ENCODE assay signal across 16 cellular contexts in genomic region chr2:98875081-98875728, GRCh38.
A peak's percentile ranks its signal among the peaks of the same experiment; 100 is the strongest.
DNase-seq lines count a peak whose midpoint lies in the region; ATAC-seq and TF ChIP-seq lines count a peak whose summit lies in the region.
"Had no signal": no experiment of that assay in that cellular context is flagged by ENCODE, and none has a peak within 500 bp of the region (broad histone marks: within the 10 kb centered on the region; RNA-seq: fewer than 3 reads in every experiment).

No MANE protein-coding gene starts in this region.

- H3K9me3 Mint-ChIP-seq in activated CD4-positive, alpha-beta T cell treated with anti-CD3 and anti-CD28 coated beads for 36 hours (ENCODE audit: low read depth) = no peaks in the 10 kb centered on the region
- H3K9me3 Mint-ChIP-seq in effector memory CD8-positive, alpha-beta T cell = no peaks in the 10 kb centered on the region
- H3K9me3 Mint-ChIP-seq in stimulated activated naive CD8-positive, alpha-beta T cell treated with anti-CD3 and anti-CD28 coated beads, Interleukin-15, Interleukin-2, amounts not matched to agents 100 ng/mL and 50 ng/mL, for 24 hours = no peaks in the 10 kb centered on the region
- H3K9me3 Mint-ChIP-seq in activated CD4-positive, alpha-beta memory T cell treated with anti-CD3 and anti-CD28 coated beads, Interleukin-2, amount 10 ng/mL, durations not matched to agents 7 days and 5 days = no peaks in the 10 kb centered on the region
- no peaks in the 10 kb centered on the region for H3K9me3 Mint-ChIP-seq in GM23338
- H3K9me3 Mint-ChIP-seq: activated naive CD4-positive, alpha-beta T cell treated with anti-CD3 and anti-CD28 coated beads, Interleukin-2, amount 50 U/mL, for 72 hours; T-helper 1 cell treated with Interleukin-12 subunit alpha and Interleukin-12 subunit beta and Interleukin-4 antibody, amounts not matched to agents 30 μg/mL and 1 μg/mL, for 36 hours had no signal

- ATAC-seq in activated CD4-positive, alpha-beta T cell treated with anti-CD3 and anti-CD28 coated beads for 36 hours = peak; percentile 30
- ATAC-seq in HG03280 (IDR thresholded peaks at IDR 0.05; ENCODE audit: unreplicated experiment) = peak; percentile 50
- peak; percentile 88 for ATAC-seq in effector memory CD8-positive, alpha-beta T cell (replicated peaks)
- ATAC-seq in GM23338 = no peak

- CTCF ChIA-PET in activated CD4-positive, alpha-beta T cell treated with anti-CD3 and anti-CD28 coated beads for 36 hours (lab: Charles Lee) = interaction anchor here (0.6 kb wide), 1 partner anchor 314 kb away, joined by 3 read pairs; no protein-coding TSS in a partner anchor
- CTCF ChIA-PET in activated CD4-positive, alpha-beta memory T cell treated with anti-CD3 and anti-CD28 coated beads, Interleukin-2, amount 10 ng/mL, durations not matched to agents 7 days and 5 days (lab: Charles Lee) = no interaction called here

- no peak overlapping the region for H3K27ac Mint-ChIP-seq in activated CD4-positive, alpha-beta T cell treated with anti-CD3 and anti-CD28 coated beads for 36 hours
- peak overlapping the region; percentile 36 to 71 for H3K27ac Mint-ChIP-seq in effector memory CD8-positive, alpha-beta T cell
- H3K27ac Mint-ChIP-seq in stimulated activated naive CD8-positive, alpha-beta T cell treated with anti-CD3 and anti-CD28 coated beads, Interleukin-15, Interleukin-2, amounts not matched to agents 100 ng/mL and 50 ng/mL, for 24 hours = peak overlapping the region; percentile 13
- no peak overlapping the region for H3K27ac Mint-ChIP-seq in activated CD4-positive, alpha-beta memory T cell treated with anti-CD3 and anti-CD28 coated beads, Interleukin-2, amount 10 ng/mL, durations not matched to agents 7 days and 5 days
- H3K27ac Mint-ChIP-seq in GM23338 = no peak overlapping the region
- H3K27ac Mint-ChIP-seq: activated naive CD4-positive, alpha-beta T cell treated with anti-CD3 and anti-CD28 coated beads, Interleukin-2, amount 50 U/mL, for 72 hours; T-helper 1 cell treated with Interleukin-12 subunit alpha and Interleukin-12 subunit beta and Interleukin-4 antibody, amounts not matched to agents 30 μg/mL and 1 μg/mL, for 36 hours had no signal

- no peaks in the 10 kb centered on the region for H3K36me3 ChIP-seq in GM23338 (ENCODE audit: insufficient read depth)
- H3K36me3 ChIP-seq: sigmoid colon, thyroid gland had no signal

- H3K27me3 ChIP-seq in GM23338 (ENCODE audit: insufficient read depth) = no peaks in the 10 kb centered on the region
- H3K27me3 ChIP-seq: sigmoid colon, thyroid gland had no signal

- H3K4me3 Mint-ChIP-seq in activated CD4-positive, alpha-beta T cell treated with anti-CD3 and anti-CD28 coated beads for 36 hours = no peak overlapping the region
- peak overlapping the region in 1 of 2 donors; percentile 26 for H3K4me3 Mint-ChIP-seq in effector memory CD8-positive, alpha-beta T cell
- no peak overlapping the region for H3K4me3 Mint-ChIP-seq in stimulated activated naive CD8-positive, alpha-beta T cell treated with anti-CD3 and anti-CD28 coated beads, Interleukin-15, Interleukin-2, amounts not matched to agents 100 ng/mL and 50 ng/mL, for 24 hours
- H3K4me3 Mint-ChIP-seq in activated CD4-positive, alpha-beta memory T cell treated with anti-CD3 and anti-CD28 coated beads, Interleukin-2, amount 10 ng/mL, durations not matched to agents 7 days and 5 days = no peak overlapping the region
- H3K4me3 Mint-ChIP-seq in GM23338 = no peak overlapping the region
- H3K4me3 Mint-ChIP-seq: T-helper 1 cell treated with Interleukin-12 subunit alpha and Interleukin-12 subunit beta and Interleukin-4 antibody, amounts not matched to agents 30 μg/mL and 1 μg/mL, for 36 hours had no signal

- no peak overlapping the region for H3K27ac ChIP-seq in GM23338 (ENCODE audit: low read depth)
- H3K27ac ChIP-seq: sigmoid colon, thyroid gland had no signal

- no peaks in the 10 kb centered on the region for H4K20me1 ChIP-seq in GM23338 (replicated peaks; ENCODE audit: insufficient read depth)

- H3K27me3 Mint-ChIP-seq in activated CD4-positive, alpha-beta T cell treated with anti-CD3 and anti-CD28 coated beads for 36 hours = no peaks in the 10 kb centered on the region
- H3K27me3 Mint-ChIP-seq in effector memory CD8-positive, alpha-beta T cell = peaks cover 0 to 43% of the 10 kb centered on the region in 2 donors
- no peaks in the 10 kb centered on the region for H3K27me3 Mint-ChIP-seq in stimulated activated naive CD8-positive, alpha-beta T cell treated with anti-CD3 and anti-CD28 coated beads, Interleukin-15, Interleukin-2, amounts not matched to agents 100 ng/mL and 50 ng/mL, for 24 hours
- H3K27me3 Mint-ChIP-seq in activated CD4-positive, alpha-beta memory T cell treated with anti-CD3 and anti-CD28 coated beads, Interleukin-2, amount 10 ng/mL, durations not matched to agents 7 days and 5 days = peaks cover 10% of the 10 kb centered on the region
- H3K27me3 Mint-ChIP-seq in GM23338 (ENCODE audit: insufficient read depth, low read depth, poor library complexity) = peaks cover 1% of the 10 kb centered on the region

- no peaks in the 10 kb centered on the region for H3K79me2 ChIP-seq in GM23338 (replicated peaks; ENCODE audit: insufficient read depth)

- POLR2A ChIA-PET in activated CD4-positive, alpha-beta T cell treated with anti-CD3 and anti-CD28 coated beads for 36 hours (lab: Charles Lee) = no interaction called here
- POLR2A ChIA-PET in activated CD4-positive, alpha-beta memory T cell treated with anti-CD3 and anti-CD28 coated beads, Interleukin-2, amount 10 ng/mL, durations not matched to agents 7 days and 5 days (lab: Charles Lee) = no interaction called here

- H3K9me2 ChIP-seq in GM23338 (ENCODE audit: insufficient read depth) = no peaks in the 10 kb centered on the region

- no peak for DNase-seq in activated CD4-positive, alpha-beta T cell treated with anti-CD3 and anti-CD28 coated beads for 36 hours
- DNase-seq in activated CD4-positive, alpha-beta T cell treated with anti-CD3 and anti-CD28 coated beads, Interleukin-2, amount 50 U/mL, for 48 hours = no peak
- DNase-seq in effector memory CD8-positive, alpha-beta T cell = peak in 2 of 3 experiments; percentile 12 to 31
- DNase-seq in activated CD4-positive, alpha-beta memory T cell treated with anti-CD3 and anti-CD28 coated beads, Interleukin-2, amount 10 ng/mL, durations not matched to agents 7 days and 5 days = no peak
- no peak for DNase-seq in GM23338 (ENCODE audit: low spot score)
- no peak for DNase-seq in NCI-H446 (lab: John Stamatoyannopoulos, UW)
- DNase-seq: activated CD4-positive, CD25-positive, alpha-beta regulatory T cell; islet precursor cell; NCI-H2081 treated with DMSO at 0.1 percent for 48 hours; sigmoid colon; stimulated activated CD4-positive, alpha-beta T cell treated with anti-CD3 and anti-CD28 coated beads, Interleukin-2, amount 100 ng/mL, for 48 hours; thyroid gland had no signal

- H3K4me1 Mint-ChIP-seq in activated CD4-positive, alpha-beta T cell treated with anti-CD3 and anti-CD28 coated beads for 36 hours = no peaks in the 10 kb centered on the region
- H3K4me1 Mint-ChIP-seq in effector memory CD8-positive, alpha-beta T cell (ENCODE audit: low read depth in 2 of 2) = peaks cover 8 to 10% of the 10 kb centered on the region in 2 donors
- no peaks in the 10 kb centered on the region for H3K4me1 Mint-ChIP-seq in stimulated activated naive CD8-positive, alpha-beta T cell treated with anti-CD3 and anti-CD28 coated beads, Interleukin-15, Interleukin-2, amounts not matched to agents 100 ng/mL and 50 ng/mL, for 24 hours (ENCODE audit: low read depth)
- no peaks in the 10 kb centered on the region for H3K4me1 Mint-ChIP-seq in activated CD4-positive, alpha-beta memory T cell treated with anti-CD3 and anti-CD28 coated beads, Interleukin-2, amount 10 ng/mL, durations not matched to agents 7 days and 5 days
- no peaks in the 10 kb centered on the region for H3K4me1 Mint-ChIP-seq in GM23338

- no peak overlapping the region for H3K4me2 ChIP-seq in GM23338

- H3F3A ChIP-seq in GM23338 (replicated peaks; ENCODE audit: low read depth) = no peaks in the 10 kb centered on the region

- intact Hi-C loops in activated CD4-positive, alpha-beta T cell treated with anti-CD3 and anti-CD28 coated beads for 36 hours (cut with DNase I, micrococcal nuclease) = no loop called here

- H3K36me3 Mint-ChIP-seq in activated CD4-positive, alpha-beta T cell treated with anti-CD3 and anti-CD28 coated beads for 36 hours (ENCODE audit: low read depth) = no peaks in the 10 kb centered on the region
- H3K36me3 Mint-ChIP-seq in effector memory CD8-positive, alpha-beta T cell (ENCODE audit: insufficient read depth) = peaks cover 3% of the 10 kb centered on the region
- H3K36me3 Mint-ChIP-seq in stimulated activated naive CD8-positive, alpha-beta T cell treated with anti-CD3 and anti-CD28 coated beads, Interleukin-15, Interleukin-2, amounts not matched to agents 100 ng/mL and 50 ng/mL, for 24 hours (ENCODE audit: low read depth) = no peaks in the 10 kb centered on the region
- no peaks in the 10 kb centered on the region for H3K36me3 Mint-ChIP-seq in activated CD4-positive, alpha-beta memory T cell treated with anti-CD3 and anti-CD28 coated beads, Interleukin-2, amount 10 ng/mL, durations not matched to agents 7 days and 5 days (ENCODE audit: low read depth)
- no peaks in the 10 kb centered on the region for H3K36me3 Mint-ChIP-seq in GM23338 (ENCODE audit: low read depth)
- H3K36me3 Mint-ChIP-seq: activated naive CD4-positive, alpha-beta T cell treated with anti-CD3 and anti-CD28 coated beads, Interleukin-2, amount 50 U/mL, for 72 hours had no signal

- no peak for TF ChIP-seq CTCF in GM23338 (conservative IDR thresholded peaks at IDR 0.05; ENCODE audit: low read depth in 2 of 2)

- H3K4me1 ChIP-seq in GM23338 (ENCODE audit: insufficient read depth) = no peaks in the 10 kb centered on the region
- H3K4me1 ChIP-seq: sigmoid colon had no signal

- H3K4me3 ChIP-seq in GM23338 = no peak overlapping the region
- H3K4me3 ChIP-seq: sigmoid colon, thyroid gland had no signal

- no peak overlapping the region for H2AFZ ChIP-seq in GM23338

TF ChIP-seq in GM23338, 12 proteins besides CTCF, POLR2A, EP300 and RAD21:
- TF ChIP-seq CREB1 (CRISPR knock-in tag; IDR thresholded peaks at IDR 0.05; ENCODE audit: low read depth) = no peak
- TF ChIP-seq NANOG (IDR thresholded peaks at IDR 0.05; ENCODE audit: borderline replicate concordance) = no peak
- TF ChIP-seq POLR2AphosphoS5 (IDR thresholded peaks at IDR 0.05; ENCODE audit: low read depth) = no peak
- TF ChIP-seq STAT1 (IDR thresholded peaks at IDR 0.05; ENCODE audit: unreplicated experiment) = no peak
- TF ChIP-seq ETS1 (IDR thresholded peaks at IDR 0.05) = no peak

Comparison
In these comparisons a context has a peak if more than half of its experiments do, and no peak if none do; other contexts are left out.
1. DNase-seq: peak in effector memory CD8-positive, alpha-beta T cell (2 of 3); none in activated CD4-positive, alpha-beta T cell treated with anti-CD3 and anti-CD28 coated beads for 36 hours (single experiment), activated CD4-positive, alpha-beta T cell treated with anti-CD3 and anti-CD28 coated beads, Interleukin-2, amount 50 U/mL, for 48 hours (0 of 2), activated CD4-positive, alpha-beta memory T cell treated with anti-CD3 and anti-CD28 coated beads, Interleukin-2, amount 10 ng/mL, durations not matched to agents 7 days and 5 days (single experiment), GM23338 (single experiment) and NCI-H446 (0 of 2).
2. H3K27ac Mint-ChIP-seq: peak in effector memory CD8-positive, alpha-beta T cell (2 of 2) and stimulated activated naive CD8-positive, alpha-beta T cell treated with anti-CD3 and anti-CD28 coated beads, Interleukin-15, Interleukin-2, amounts not matched to agents 100 ng/mL and 50 ng/mL, for 24 hours (single experiment); none in activated CD4-positive, alpha-beta T cell treated with anti-CD3 and anti-CD28 coated beads for 36 hours (single experiment), activated CD4-positive, alpha-beta memory T cell treated with anti-CD3 and anti-CD28 coated beads, Interleukin-2, amount 10 ng/mL, durations not matched to agents 7 days and 5 days (single experiment) and GM23338 (single experiment).